ENCODE assay signal across 1 cellular context in the genomic region with DNA sequence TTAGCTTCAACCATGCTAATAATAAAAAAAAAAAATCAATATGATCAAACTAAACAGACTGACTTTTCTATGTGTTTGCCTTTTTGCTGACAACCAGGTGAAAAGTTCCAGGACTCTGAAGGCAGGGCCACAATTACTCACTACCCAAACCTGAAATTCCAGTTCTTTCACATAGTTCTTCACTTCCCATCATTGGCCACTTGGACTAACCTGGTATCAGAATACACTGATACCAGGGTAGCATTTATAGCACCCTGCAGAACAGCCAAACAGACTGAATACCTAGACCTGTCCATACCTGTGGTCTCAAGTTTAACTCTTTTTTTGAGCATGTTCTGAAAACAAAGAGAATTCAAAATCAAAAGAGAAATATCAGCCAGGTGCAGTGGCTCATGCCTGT.
TF ChIP-seq lines count a peak whose summit lies in the region.

No MANE protein-coding gene starts in this region.

TF ChIP-seq in GM23338, 12 proteins besides CTCF, POLR2A, EP300 and RAD21 (continued from another document):
- TF ChIP-seq JUNB (IDR thresholded peaks at IDR 0.05; ENCODE audit: unreplicated experiment), result no peak
- TF ChIP-seq CREB1 (CRISPR knock-in tag; IDR thresholded peaks at IDR 0.05; ENCODE audit: low read depth), result no peak
- TF ChIP-seq ZNF331 (CRISPR knock-in tag; IDR thresholded peaks at IDR 0.05; ENCODE audit: low read depth), result no peak
